21 cellular contexts compared by ENCODE assay signal in genomic region chr11:86755196-86755595, GRCh38.
"Had no signal": no experiment of that assay in that cellular context is flagged by ENCODE, and none has a peak within 500 bp of the region (broad histone marks: within the 10 kb centered on the region; RNA-seq: fewer than 3 reads in every experiment).

No MANE protein-coding gene starts in this region.

- H3K27me3 Mint-ChIP-seq: IgD-negative memory B cell had no signal

- H3K4me1 Mint-ChIP-seq: IgD-negative memory B cell, T-cell had no signal

- ATAC-seq: K562, PC-3, T-cell had no signal

- H3K36me3 Mint-ChIP-seq: IgD-negative memory B cell, T-cell had no signal

- H3K27ac Mint-ChIP-seq: IgD-negative memory B cell, T-cell had no signal

- H3K4me3 Mint-ChIP-seq: IgD-negative memory B cell, T-cell had no signal

- DNase-seq: Kasumi-1, MM.1S, NCI-H1092 treated with DMSO at 0.1 percent for 48 hours, NCI-H1436, NCI-H187, NCI-H2029, NCI-H2171, NCI-H226, NCI-H446, NCI-H510A, NCI-H524 treated with DMSO at 0.1 percent for 48 hours, NCI-H69, NCI-H774, PC-3, Peyer's patch, Right ventricle myocardium superior, RPMI8226, SIG-M5, T-cell had no signal

- H3K9me3 Mint-ChIP-seq: T-cell had no signal
